In the genomic region with DNA sequence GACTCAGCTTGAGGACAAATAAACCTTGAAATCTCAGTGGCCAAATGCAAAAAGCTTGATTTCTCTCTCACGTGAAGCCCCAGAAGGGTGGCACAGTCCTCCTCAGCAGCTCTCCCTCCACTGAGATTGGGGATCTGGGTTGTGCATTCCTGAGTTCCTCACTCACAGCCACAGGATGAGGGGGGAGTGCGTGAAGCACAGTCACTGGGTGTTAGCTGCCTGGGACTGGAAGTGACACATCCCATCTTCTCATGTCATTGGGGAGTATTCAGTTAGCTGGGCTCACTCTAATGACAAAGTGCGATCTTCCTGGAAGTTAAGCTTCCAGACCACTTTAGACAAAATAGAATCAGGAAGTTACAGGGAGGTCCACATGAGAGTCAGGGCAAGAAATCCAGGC, we compare ENCODE assay signal across 1 cellular context.
TF ChIP-seq lines count a peak whose summit lies in the region.

No MANE protein-coding gene starts in this region.

TF ChIP-seq in IMR-90, 13 proteins besides CTCF, POLR2A, EP300 and RAD21 (continued from another document):
- TF ChIP-seq BHLHE40 (IDR thresholded peaks at IDR 0.05; ENCODE audit: low read depth, low read length), result no peak
